In the genomic region with DNA sequence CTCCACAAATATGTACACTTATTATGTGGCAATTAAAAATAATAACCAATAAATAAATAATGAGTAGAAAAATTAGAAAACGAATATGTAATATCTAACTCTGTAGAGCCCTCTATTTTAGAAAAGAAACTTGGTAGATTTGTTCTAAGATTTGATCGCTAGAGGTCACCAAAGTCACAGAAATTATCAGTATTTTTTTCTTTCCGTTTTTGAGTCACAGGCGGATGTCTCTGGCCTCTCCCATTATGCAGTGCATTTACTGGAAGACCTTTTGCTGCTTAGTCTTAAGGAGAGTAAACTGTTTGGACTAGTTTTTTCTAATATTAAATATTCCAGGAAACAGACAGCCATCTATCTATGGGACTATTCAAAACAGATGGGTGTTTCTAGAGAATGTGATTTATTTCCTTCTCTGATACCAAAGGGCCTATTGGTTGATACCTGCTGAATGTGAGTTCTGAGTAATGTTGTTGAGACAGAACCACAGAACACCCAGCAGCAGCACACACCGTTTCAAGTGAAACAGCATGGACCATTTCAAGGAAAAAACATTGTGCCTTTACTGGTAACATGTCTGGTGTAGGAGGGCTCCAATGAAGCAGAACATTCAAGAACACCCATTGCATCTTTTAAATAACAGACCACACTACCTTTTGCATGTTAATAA, we compare ENCODE assay signal across 7 cellular contexts. TPM values are rescaled to one million over a fixed set of nuclear protein-coding genes. Genes with fewer than 3 reads are reported as not detected.
DNase-seq lines count a peak whose midpoint lies in the region; ATAC-seq, FAIRE-seq and TF ChIP-seq lines count a peak whose summit lies in the region.

No MANE protein-coding gene starts in this region.

- FAIRE-seq in GM19239 (lab: Jason Lieb, UNC) = peak; percentile 79

- no peaks in the 10 kb centered on the region for H4K20me1 ChIP-seq in DND-41 (ENCODE audit: insufficient read depth, low read length)

- no peaks in the 10 kb centered on the region for H3K9me3 Mint-ChIP-seq in activated naive CD4-positive, alpha-beta T cell treated with anti-CD3 and anti-CD28 coated beads, Interleukin-2, amount 50 U/mL, for 72 hours
- no peaks in the 10 kb centered on the region for H3K9me3 Mint-ChIP-seq in glutamatergic neuron (ENCODE audit: unreplicated experiment)

- no peaks in the 10 kb centered on the region for H3K27me3 ChIP-seq in DND-41 (ENCODE audit: insufficient read depth, low read length, poor library complexity)

- intact Hi-C loops in sciatic nerve (cut with DNase I) = no loop called here

- H3K4me3 ChIP-seq in DND-41 (ENCODE audit: low read depth in 1 of 2, low read length in 2 of 2) = no peak overlapping the region

- no peaks in the 10 kb centered on the region for H3K9me3 ChIP-seq in DND-41 (ENCODE audit: insufficient read depth, low read length, severe bottlenecking)

- no peaks in the 10 kb centered on the region for H3K36me3 ChIP-seq in DND-41 (ENCODE audit: insufficient read depth, low read length)

- no peaks in the 10 kb centered on the region for H3K4me1 Mint-ChIP-seq in glutamatergic neuron (ENCODE audit: low read depth, unreplicated experiment)

- ATAC-seq in DND-41 (ENCODE audit: insufficient read depth, low read depth) (peak; percentile 88), HG03135 (IDR thresholded peaks at IDR 0.05; ENCODE audit: unreplicated experiment) (peak; percentile 80), sciatic nerve (peak; percentile 81)
- peak; percentile 82 to 89 for ATAC-seq in activated naive CD4-positive, alpha-beta T cell treated with anti-CD3 and anti-CD28 coated beads, Interleukin-2, amount 50 U/mL, for 72 hours

- peak overlapping the region; percentile 3; the same call in 1 of the 2 replicates for H3K4me2 ChIP-seq in DND-41 (ENCODE audit: insufficient read depth, low read length)

- DNase-seq in DND-41 (peak; percentile 35), GM19239 (ENCODE audit: insufficient read length, low spot score) (peak; percentile 22), NCI-H345 (lab: John Stamatoyannopoulos, UW) (peak; percentile 35), glutamatergic neuron (no peak), sciatic nerve (ENCODE audit: low spot score) (no peak)
- DNase-seq in activated naive CD4-positive, alpha-beta T cell treated with anti-CD3 and anti-CD28 coated beads, Interleukin-2, amount 50 U/mL, for 72 hours (ENCODE audit: low spot score in 2 of 2) = peak in 1 of 2 donors; percentile 11

- no peak overlapping the region for H3K4me3 Mint-ChIP-seq in glutamatergic neuron (ENCODE audit: unreplicated experiment)

- no peaks in the 10 kb centered on the region for H3K79me2 ChIP-seq in DND-41 (ENCODE audit: insufficient read depth, low read length)

- H3K27me3 Mint-ChIP-seq in glutamatergic neuron (ENCODE audit: unreplicated experiment) = no peaks in the 10 kb centered on the region

- H3K36me3 Mint-ChIP-seq in activated naive CD4-positive, alpha-beta T cell treated with anti-CD3 and anti-CD28 coated beads, Interleukin-2, amount 50 U/mL, for 72 hours = no peaks in the 10 kb centered on the region
- H3K36me3 Mint-ChIP-seq in glutamatergic neuron (ENCODE audit: unreplicated experiment) = no peaks in the 10 kb centered on the region

- H2AFZ ChIP-seq in DND-41 (ENCODE audit: low read depth, low read length) = peak overlapping the region; percentile 46

- peak overlapping the region; percentile 47 to 83 for H3K27ac Mint-ChIP-seq in activated naive CD4-positive, alpha-beta T cell treated with anti-CD3 and anti-CD28 coated beads, Interleukin-2, amount 50 U/mL, for 72 hours
- H3K27ac Mint-ChIP-seq in glutamatergic neuron (ENCODE audit: unreplicated experiment) = no peak overlapping the region

- H3K9ac ChIP-seq in DND-41 (ENCODE audit: low read depth, low read length) = no peak overlapping the region

- peaks cover 6% of the 10 kb centered on the region for H3K4me1 ChIP-seq in DND-41 (ENCODE audit: insufficient read depth, low read length)

- H3K27ac ChIP-seq in DND-41 (ENCODE audit: low read length) = no peak overlapping the region

- TF ChIP-seq CTCF in DND-41 (IDR thresholded peaks at IDR 0.05; ENCODE audit: borderline replicate concordance, extremely low read depth, low read length, poor library complexity, severe bottlenecking) (peak; percentile 65), glutamatergic neuron (IDR thresholded peaks at IDR 0.05; ENCODE audit: partially characterized antibody, unreplicated experiment) (peak; percentile 67)

RNA-seq across cellular contexts. Expression of a gene that starts 34.0 kb away (rescaled TPM):
- not detected for total RNA-seq in activated naive CD4-positive, alpha-beta T cell treated with anti-CD3 and anti-CD28 coated beads, Interleukin-2, amount 50 U/mL, for 72 hours
- total RNA-seq in glutamatergic neuron (ENCODE audit: unreplicated experiment) = 1.3 TPM
- total RNA-seq in sciatic nerve = 5.1 TPM

Comparison
In these comparisons a context has a peak if more than half of its experiments do, and no peak if none do; other contexts are left out.
1. DNase-seq: peak in DND-41 (single experiment), GM19239 (single experiment) and NCI-H345 (single experiment); none in glutamatergic neuron (single experiment) and sciatic nerve (single experiment).
2. Peak in every context shown above with its lines, with median percentiles within 50 percentile points of each other: ATAC-seq.